1 cellular context compared by ENCODE assay signal in the genomic region with DNA sequence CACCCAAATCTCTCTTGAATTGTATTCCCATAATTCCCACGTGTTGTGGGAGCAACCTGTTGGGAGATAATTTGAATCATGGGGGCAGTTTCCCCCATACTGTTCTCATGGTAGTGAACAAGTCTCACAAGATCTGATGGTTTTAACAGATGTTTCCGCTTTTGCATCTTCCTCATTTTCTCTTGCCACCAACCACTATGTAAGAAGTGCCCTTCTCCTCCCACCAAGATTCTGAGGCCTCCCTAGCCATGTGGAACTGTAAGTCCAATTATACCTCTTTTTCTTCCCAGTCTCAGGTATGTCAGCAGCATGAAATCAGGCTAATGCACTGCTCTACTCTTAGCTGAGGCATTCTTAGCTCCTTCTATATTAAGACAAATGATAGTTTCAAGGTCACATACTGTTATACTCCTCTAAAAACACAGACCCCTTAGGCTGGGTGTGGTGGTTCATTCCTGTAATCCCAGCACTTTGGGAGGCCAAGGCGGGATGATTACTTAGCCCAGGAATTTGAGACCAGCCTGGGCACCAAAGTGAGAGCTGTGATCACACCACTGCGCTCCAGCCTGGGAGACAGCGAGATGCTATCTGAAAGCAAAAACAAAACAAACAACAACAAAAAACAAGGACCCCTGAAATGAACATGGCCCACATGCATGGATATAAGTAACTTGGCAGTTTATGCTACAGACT.
TF ChIP-seq lines count a peak whose summit lies in the region.

No MANE protein-coding gene starts in this region.

TF ChIP-seq in HepG2, 621 proteins besides CTCF, POLR2A, EP300 and RAD21:
- TF ChIP-seq ZNF510 (CRISPR knock-in tag; IDR thresholded peaks at IDR 0.05; ENCODE audit: low read depth) (no peak), ZSCAN5A (CRISPR knock-in tag; IDR thresholded peaks at IDR 0.05; ENCODE audit: borderline replicate concordance) (peak; percentile 13; the same call in 1 of the 2 replicates)
